ENCODE assay signal across 21 cellular contexts in genomic region chr3:9136746-9137434, GRCh38.
DNase-seq lines count a peak whose midpoint lies in the region; ATAC-seq and TF ChIP-seq lines count a peak whose summit lies in the region.
"Had no signal": no experiment of that assay in that cellular context is flagged by ENCODE, and none has a peak within 500 bp of the region (broad histone marks: within the 10 kb centered on the region; RNA-seq: fewer than 3 reads in every experiment).

No MANE protein-coding gene starts in this region.

- CTCF ChIA-PET in activated CD4-positive, alpha-beta memory T cell treated with anti-CD3 and anti-CD28 coated beads, Interleukin-2, amount 10 ng/mL, durations not matched to agents 7 days and 5 days (lab: Charles Lee): no interaction called here
- CTCF ChIA-PET in A673 (lab: Charles Lee): interaction anchor here (0.6 kb wide), 1 partner anchor 22 kb away, joined by 3 read pairs; no protein-coding TSS in a partner anchor

- H3K27ac ChIP-seq in BLaER1 (no peak overlapping the region), HUES64 (ENCODE audit: low read depth, low read length) (no peak overlapping the region), endodermal cell (ENCODE audit: low read depth, low read length) (peak overlapping the region; percentile 85), A673 (ENCODE audit: low read depth, low read length, poor library complexity, severe bottlenecking) (no peak overlapping the region)
- H3K27ac ChIP-seq: breast epithelium, esophagus squamous epithelium, GM23248, lower lobe of right lung, upper lobe of left lung, VCaP had no signal

- no peak for DNase-seq in endodermal cell
- DNase-seq in neural crest cell (ENCODE audit: low read depth, low spot score): no peak
- DNase-seq in activated CD4-positive, alpha-beta memory T cell treated with anti-CD3 and anti-CD28 coated beads, Interleukin-2, amount 10 ng/mL, durations not matched to agents 7 days and 5 days: no peak
- DNase-seq in DMS153 (lab: John Stamatoyannopoulos, UW): no peak
- DNase-seq in A673 (ENCODE audit: low spot score): no peak
- DNase-seq: activated CD4-positive, alpha-beta T cell treated with anti-CD3 and anti-CD28 coated beads, Interleukin-2, amount 50 U/mL, for 48 hours; activated T-cell treated with anti-CD3 and anti-CD28 coated beads, Interleukin-2, amount 50 U/mL, for 24 hours; CD8-positive, alpha-beta T cell; esophagus squamous epithelium; GM23248; lower lobe of right lung; NCI-H1048; NCI-H2029 treated with DMSO at 0.1 percent for 48 hours; stimulated activated naive B cell treated with anti-CD40 and anti-IgM and Interleukin-4, amounts not matched to agents 10 μg/mL and 1 μg/mL and 100 μg/mL, for 72 hours had no signal

- TF ChIP-seq CTCF in endodermal cell (conservative IDR thresholded peaks at IDR 0.05): no peak
- no peak for TF ChIP-seq CTCF in neural crest cell (conservative IDR thresholded peaks at IDR 0.05)
- no peak for TF ChIP-seq CTCF in A673 (conservative IDR thresholded peaks at IDR 0.05; ENCODE audit: low read depth, low read length)

- no peaks in the 10 kb centered on the region for H4K20me1 ChIP-seq in BLaER1

- H3K36me3 Mint-ChIP-seq in endodermal cell (ENCODE audit: low read depth) (no peaks in the 10 kb centered on the region), neural crest cell (ENCODE audit: low read depth) (peaks cover 3% of the 10 kb centered on the region)
- H3K36me3 Mint-ChIP-seq in activated CD4-positive, alpha-beta memory T cell treated with anti-CD3 and anti-CD28 coated beads, Interleukin-2, amount 10 ng/mL, durations not matched to agents 7 days and 5 days (ENCODE audit: low read depth): no peaks in the 10 kb centered on the region
- H3K36me3 Mint-ChIP-seq: CD8-positive, alpha-beta T cell; stimulated activated naive B cell treated with anti-CD40 and anti-IgM and Interleukin-4, amounts not matched to agents 10 μg/mL and 1 μg/mL and 100 μg/mL, for 72 hours had no signal

- H3K9me3 Mint-ChIP-seq in endodermal cell: peaks cover 7% of the 10 kb centered on the region
- H3K9me3 Mint-ChIP-seq in neural crest cell: no peaks in the 10 kb centered on the region
- H3K9me3 Mint-ChIP-seq in activated CD4-positive, alpha-beta memory T cell treated with anti-CD3 and anti-CD28 coated beads, Interleukin-2, amount 10 ng/mL, durations not matched to agents 7 days and 5 days: no peaks in the 10 kb centered on the region
- H3K9me3 Mint-ChIP-seq: activated naive CD4-positive, alpha-beta T cell treated with anti-CD3 and anti-CD28 coated beads, Interleukin-2, amount 50 U/mL, for 24 hours; activated T-cell treated with anti-CD3 and anti-CD28 coated beads, Interleukin-2, amount 50 U/mL, for 24 hours had no signal

- H3K36me3 ChIP-seq in BLaER1: no peaks in the 10 kb centered on the region
- H3K36me3 ChIP-seq in HUES64 (ENCODE audit: insufficient read depth, low read length): no peaks in the 10 kb centered on the region
- no peaks in the 10 kb centered on the region for H3K36me3 ChIP-seq in endodermal cell (ENCODE audit: control insufficient read depth, insufficient read depth, low read length)
- no peaks in the 10 kb centered on the region for H3K36me3 ChIP-seq in A673 (ENCODE audit: insufficient read depth, low read length, poor library complexity, severe bottlenecking)
- H3K36me3 ChIP-seq: breast epithelium, esophagus squamous epithelium, lower lobe of right lung, upper lobe of left lung had no signal

- BruUV-seq in A673 (replicated peaks; lab: Mats Ljungman, UMichigan): no TSS peak

- 92% methylated on average over 12 of the region's 12 CpGs for WGBS in HUES64
- 91 to 93% methylated on average over 10 to 12 of the region's 12 CpGs for WGBS in endodermal cell (ENCODE audit: insufficient coverage in 1 of 2, insufficient read length in 1 of 2), 2 experiments

- H3K4me3 ChIP-seq in BLaER1: no peak overlapping the region
- H3K4me3 ChIP-seq in HUES64 (ENCODE audit: low read length): peak overlapping the region; percentile 33; the same call in 1 of the 2 replicates
- H3K4me3 ChIP-seq in endodermal cell (ENCODE audit: low read length): no peak overlapping the region
- no peak overlapping the region for H3K4me3 ChIP-seq in A673 (ENCODE audit: low read depth, low read length, poor library complexity, severe bottlenecking)
- H3K4me3 ChIP-seq: GM23248 had no signal

- H3K9me3 ChIP-seq in BLaER1: no peaks in the 10 kb centered on the region
- no peaks in the 10 kb centered on the region for H3K9me3 ChIP-seq in HUES64 (ENCODE audit: insufficient read depth, low read depth, low read length)
- H3K9me3 ChIP-seq in endodermal cell (ENCODE audit: control insufficient read depth, low read length): peaks cover 12% of the 10 kb centered on the region
- no peaks in the 10 kb centered on the region for H3K9me3 ChIP-seq in A673 (ENCODE audit: low read depth, low read length, poor library complexity, severe bottlenecking)
- H3K9me3 ChIP-seq: esophagus squamous epithelium, lower lobe of right lung had no signal

- POLR2A ChIA-PET in activated CD4-positive, alpha-beta memory T cell treated with anti-CD3 and anti-CD28 coated beads, Interleukin-2, amount 10 ng/mL, durations not matched to agents 7 days and 5 days (lab: Charles Lee): no interaction called here
- POLR2A ChIA-PET in A673 (lab: Charles Lee; ENCODE audit: low non-redundant PET): no interaction called here

- H3K4me2 ChIP-seq in BLaER1: peak overlapping the region; percentile 51

- H3K9ac ChIP-seq in BLaER1: no peak overlapping the region
- H3K9ac ChIP-seq in HUES64 (ENCODE audit: low read depth, low read length): peak overlapping the region; percentile 35; the same call in 1 of the 2 replicates
- no peak overlapping the region for H3K9ac ChIP-seq in endodermal cell (ENCODE audit: extremely low read depth, low read length, poor library complexity, severe bottlenecking)
- H3K9ac ChIP-seq: GM23248 had no signal

- no peak for ATAC-seq in HG03354 (IDR thresholded peaks at IDR 0.05; ENCODE audit: poor library complexity, severe bottlenecking, unreplicated experiment)
- ATAC-seq: CD8-positive, alpha-beta T cell had no signal

- H3K27me3 Mint-ChIP-seq in endodermal cell (ENCODE audit: insufficient read depth): peaks cover 37% of the 10 kb centered on the region
- H3K27me3 Mint-ChIP-seq in neural crest cell (ENCODE audit: low read depth): no peaks in the 10 kb centered on the region
- H3K27me3 Mint-ChIP-seq in activated CD4-positive, alpha-beta memory T cell treated with anti-CD3 and anti-CD28 coated beads, Interleukin-2, amount 10 ng/mL, durations not matched to agents 7 days and 5 days: peaks cover 39% of the 10 kb centered on the region

- H3K4me3 Mint-ChIP-seq in endodermal cell (peak overlapping the region; percentile 52), neural crest cell (peak overlapping the region; percentile 29)
- no peak overlapping the region for H3K4me3 Mint-ChIP-seq in activated CD4-positive, alpha-beta memory T cell treated with anti-CD3 and anti-CD28 coated beads, Interleukin-2, amount 10 ng/mL, durations not matched to agents 7 days and 5 days
- H3K4me3 Mint-ChIP-seq: activated T-cell treated with anti-CD3 and anti-CD28 coated beads, Interleukin-2, amount 50 U/mL, for 24 hours; CD8-positive, alpha-beta T cell had no signal

- H3K4me1 Mint-ChIP-seq in endodermal cell: peaks cover 4% of the 10 kb centered on the region
- H3K4me1 Mint-ChIP-seq in neural crest cell: peaks cover 47% of the 10 kb centered on the region
- H3K4me1 Mint-ChIP-seq in activated CD4-positive, alpha-beta memory T cell treated with anti-CD3 and anti-CD28 coated beads, Interleukin-2, amount 10 ng/mL, durations not matched to agents 7 days and 5 days: no peaks in the 10 kb centered on the region

- H3K27me3 ChIP-seq in BLaER1 (no peaks in the 10 kb centered on the region), HUES64 (ENCODE audit: insufficient read depth, low read length) (peaks cover 21% of the 10 kb centered on the region), endodermal cell (ENCODE audit: control insufficient read depth, insufficient read depth, low read length, poor library complexity, severe bottlenecking) (peaks cover 31% of the 10 kb centered on the region), A673 (replicated peaks; ENCODE audit: insufficient read depth, low read depth, low read length, poor library complexity) (peaks cover 36% of the 10 kb centered on the region)
- H3K27me3 ChIP-seq: breast epithelium, upper lobe of left lung had no signal

- H3K4me1 ChIP-seq in BLaER1 (peaks cover 5% of the 10 kb centered on the region; the same call in 1 of the 2 replicates), HUES64 (ENCODE audit: insufficient read depth, low read length) (peaks cover 9% of the 10 kb centered on the region), endodermal cell (ENCODE audit: control insufficient read depth, insufficient read depth, low read length) (no peaks in the 10 kb centered on the region), A673 (ENCODE audit: insufficient read depth, low read length, poor library complexity, severe bottlenecking) (no peaks in the 10 kb centered on the region)

- intact Hi-C loops in A673 (cut with micrococcal nuclease; ENCODE audit: unreplicated experiment): no loop called here

- H3K27ac Mint-ChIP-seq in endodermal cell (no peak overlapping the region), neural crest cell (ENCODE audit: unreplicated experiment) (no peak overlapping the region)
- H3K27ac Mint-ChIP-seq in activated CD4-positive, alpha-beta memory T cell treated with anti-CD3 and anti-CD28 coated beads, Interleukin-2, amount 10 ng/mL, durations not matched to agents 7 days and 5 days: no peak overlapping the region
- H3K27ac Mint-ChIP-seq: activated naive CD4-positive, alpha-beta T cell treated with anti-CD3 and anti-CD28 coated beads, Interleukin-2, amount 50 U/mL, for 24 hours; activated T-cell treated with anti-CD3 and anti-CD28 coated beads, Interleukin-2, amount 50 U/mL, for 24 hours; CD8-positive, alpha-beta T cell; stimulated activated naive B cell treated with anti-CD40 and anti-IgM and Interleukin-4, amounts not matched to agents 10 μg/mL and 1 μg/mL and 100 μg/mL, for 72 hours had no signal
